ENCODE assay signal across 10 cellular contexts in genomic region chr13:30892966-30893365, GRCh38. TPM values are rescaled to one million over a fixed set of nuclear protein-coding genes. Genes with fewer than 3 reads are reported as not detected.
A peak's percentile ranks its signal among the peaks of the same experiment; 100 is the strongest.
DNase-seq lines count a peak whose midpoint lies in the region; ATAC-seq, FAIRE-seq and TF ChIP-seq lines count a peak whose summit lies in the region.
"Had no signal": no experiment of that assay in that cellular context is flagged by ENCODE, and none has a peak within 500 bp of the region (broad histone marks: within the 10 kb centered on the region; RNA-seq: fewer than 3 reads in every experiment).

No MANE protein-coding gene starts in this region.

- H3K27me3 Mint-ChIP-seq in WTC11 (ENCODE audit: low read depth): no peaks in the 10 kb centered on the region

- no peak overlapping the region for H3K4me3 ChIP-seq in GM12875 (ENCODE audit: low read depth, low read length)

- DNase-seq in ACHN: peak; percentile 37
- peak; percentile 89 for DNase-seq in WTC11 (ENCODE audit: low spot score)
- peak; percentile 81 for DNase-seq in iPS-NIHi11 (ENCODE audit: low spot score)
- DNase-seq in NCI-H2029 (lab: John Stamatoyannopoulos, UW): no peak
- DNase-seq in GM12891 (ENCODE audit: insufficient read length, low spot score): no peak
- DNase-seq in SHP77 treated with DMSO at 0.1 percent for 48 hours (lab: John Stamatoyannopoulos, UW): no peak
- DNase-seq: activated gamma-delta T cell treated with Interleukin-2 at 50 U/mL for 16 hours had no signal

- H3K9me3 Mint-ChIP-seq in WTC11: peaks cover 17% of the 10 kb centered on the region
- H3K9me3 Mint-ChIP-seq: stimulated activated naive CD8-positive, alpha-beta T cell treated with anti-CD3 and anti-CD28 coated beads, Interleukin-15, Interleukin-2, amounts not matched to agents 100 ng/mL and 50 ng/mL, for 24 hours had no signal

- ATAC-seq in WTC11: peak; percentile 100
- ATAC-seq in HG02885 (IDR thresholded peaks at IDR 0.05; ENCODE audit: poor library complexity, unreplicated experiment): no peak

- peaks cover 14% of the 10 kb centered on the region for H3K36me3 Mint-ChIP-seq in WTC11

- peaks cover 3% of the 10 kb centered on the region for H3K4me1 Mint-ChIP-seq in WTC11

- POLR2A ChIA-PET in WTC11 (lab: Charles Lee): no interaction called here

- CTCF ChIA-PET in WTC11 (lab: Charles Lee): interaction anchor here (0.6 to 2.0 kb wide), 27 partner anchors 9 to 158 kb away, joined by 3 to 18 read pairs (median 5); partner anchors contain the start of genes MEDAG and TEX26

- TF ChIP-seq CTCF in GM12875 (IDR thresholded peaks at IDR 0.05; ENCODE audit: borderline replicate concordance, insufficient read depth, low read depth, low read length) (peak; percentile 53; the same call in 1 of the 2 replicates), WTC11 (IDR thresholded peaks at IDR 0.05) (peak; percentile 78)

- no peak overlapping the region for H3K4me3 Mint-ChIP-seq in WTC11
- H3K4me3 Mint-ChIP-seq: stimulated activated naive CD8-positive, alpha-beta T cell treated with anti-CD3 and anti-CD28 coated beads, Interleukin-15, Interleukin-2, amounts not matched to agents 100 ng/mL and 50 ng/mL, for 24 hours had no signal

- no peak for TF ChIP-seq POLR2A in GM12891 (IDR thresholded peaks at IDR 0.05; ENCODE audit: low read depth, low read length)

- no peak for FAIRE-seq in GM12891 (lab: Jason Lieb, UNC)

- no peak overlapping the region for H3K27ac Mint-ChIP-seq in WTC11
- H3K27ac Mint-ChIP-seq: stimulated activated naive CD8-positive, alpha-beta T cell treated with anti-CD3 and anti-CD28 coated beads, Interleukin-15, Interleukin-2, amounts not matched to agents 100 ng/mL and 50 ng/mL, for 24 hours had no signal

- in situ Hi-C loops in ACHN (cut with HindIII; ENCODE audit: low pct_ligation_motif_present, low pct_unique_long_range_greater_than_20kb, low sequenced_read_pairs): no loop called here

TF ChIP-seq in WTC11, 78 proteins besides CTCF, POLR2A, EP300 and RAD21:
- 0 out of 2 replicates have a peak, but pooled peaks have one; percentile 25 for TF ChIP-seq ZNF317 (CRISPR knock-in tag; IDR thresholded peaks at IDR 0.05; ENCODE audit: borderline replicate concordance, low read depth)
- TF ChIP-seq MAX (CRISPR knock-in tag; IDR thresholded peaks at IDR 0.05): no peak

TF ChIP-seq in GM12891, 5 proteins besides CTCF, POLR2A, EP300 and RAD21:
- TF ChIP-seq TAF1 (IDR thresholded peaks at IDR 0.05; ENCODE audit: low read depth, low read length) (no peak), SPI1 (IDR thresholded peaks at IDR 0.05; ENCODE audit: low read depth, low read length) (no peak), POLR2AphosphoS5 (IDR thresholded peaks at IDR 0.05; ENCODE audit: low read depth, low read length) (no peak), PAX5 (IDR thresholded peaks at IDR 0.05; ENCODE audit: insufficient read depth, low read length, severe bottlenecking) (no peak), POU2F2 (IDR thresholded peaks at IDR 0.05; ENCODE audit: low read depth, low read length) (no peak)

RNA-seq across cellular contexts. Expression of gene MEDAG, which starts 13.1 kb away (rescaled TPM):
- total RNA-seq in WTC11 (2021): 1.9 to 2.4 TPM (median 2.1 TPM) in 3 replicates
- polyA plus RNA-seq in GM12891 (2012; ENCODE audit: low read depth, missing spikeins): not detected

RNA-seq across cellular contexts. Expression of gene TEX26, which starts 39.5 kb away (rescaled TPM):
- not detected in 3 replicates for total RNA-seq in WTC11 (2021)
- polyA plus RNA-seq in GM12891 (2012; ENCODE audit: low read depth, missing spikeins): not detected

Comparison
In these comparisons a context has a peak if more than half of its experiments do, and no peak if none do; other contexts are left out.
1. DNase-seq: peak in ACHN (single experiment), WTC11 (single experiment) and iPS-NIHi11 (single experiment); none in NCI-H2029 (single experiment), GM12891 (single experiment) and SHP77 treated with DMSO at 0.1 percent for 48 hours (single experiment).